ENCODE assay signal across 14 cellular contexts in genomic region chr7:107938448-107939250, GRCh38. TPM values are rescaled to one million over a fixed set of nuclear protein-coding genes. Genes with fewer than 3 reads are reported as not detected.
DNase-seq lines count a peak whose midpoint lies in the region; ATAC-seq and TF ChIP-seq lines count a peak whose summit lies in the region.
"Had no signal": no experiment of that assay in that cellular context is flagged by ENCODE, and none has a peak within 500 bp of the region (broad histone marks: within the 10 kb centered on the region; RNA-seq: fewer than 3 reads in every experiment).

No MANE protein-coding gene starts in this region.

- intact Hi-C loops in Right ventricle myocardium inferior (cut with DNase I) (no loop called here), cardiac septum (cut with DNase I) (loop anchor here (5.0 kb wide), 1 partner anchor 64 kb away; the partner anchor contains the start of gene LAMB1), ovary (cut with DNase I) (no loop called here), posterior cingulate gyrus (cut with DNase I) (no loop called here)

- no peaks in the 10 kb centered on the region for H3K36me3 ChIP-seq in ovary

- peak; percentile 74 for ATAC-seq in Right ventricle myocardium inferior
- ATAC-seq in foreskin keratinocyte = peak; percentile 66
- no peak for ATAC-seq in GM19035 (IDR thresholded peaks at IDR 0.05; ENCODE audit: unreplicated experiment)
- ATAC-seq: A549; activated naive CD4-positive, alpha-beta T cell treated with anti-CD3 and anti-CD28 coated beads, Interleukin-2, amount 50 U/mL, for 72 hours had no signal

- no peak for TF ChIP-seq EP300 in ovary (IDR thresholded peaks at IDR 0.05)

- H3K4me3 ChIP-seq in ovary = no peak overlapping the region
- H3K4me3 ChIP-seq: A549 had no signal

- no peak for TF ChIP-seq POLR2A in ovary (IDR thresholded peaks at IDR 0.05)

- DNase-seq in Right ventricle myocardium inferior (ENCODE audit: missing footprints) = no peak
- DNase-seq in cardiac septum (ENCODE audit: low spot score) = no peak
- peak in 1 of 2 donors; percentile 70 for DNase-seq in foreskin keratinocyte
- DNase-seq in ovary = peak; percentile 54 to 69 (median 62)
- no peak for DNase-seq in LoVo (ENCODE audit: low spot score)
- DNase-seq in NCI-H69 (lab: John Stamatoyannopoulos, UW) = no peak
- no peak for DNase-seq in posterior cingulate gyrus
- DNase-seq: activated CD4-positive, alpha-beta T cell treated with anti-CD3 and anti-CD28 coated beads, Interleukin-2, amount 50 U/mL, for 48 hours; DND-41; erythroblast; KG1 had no signal

- WGBS in ovary, 3 donors = 16 to 20% (median 19%) methylated on average over 6 of the region's 6 CpGs

- H3K4me1 ChIP-seq in foreskin keratinocyte (peaks cover 45% of the 10 kb centered on the region), ovary (ENCODE audit: insufficient read depth) (peaks cover 16% of the 10 kb centered on the region)

- H3K27ac ChIP-seq in foreskin keratinocyte (peak overlapping the region; percentile 27), ovary (peak overlapping the region in 1 of 2 donors; percentile 17)

- TF ChIP-seq CTCF in foreskin keratinocyte (conservative IDR thresholded peaks at IDR 0.05) (no peak), ovary (IDR thresholded peaks at IDR 0.05) (no peak)

- H3K27me3 ChIP-seq in foreskin keratinocyte (no peaks in the 10 kb centered on the region), ovary (no peaks in the 10 kb centered on the region)

- no peaks in the 10 kb centered on the region for H3K9me3 ChIP-seq in ovary
- H3K9me3 ChIP-seq: A549 had no signal

RNA-seq across cellular contexts. Expression of gene DLD, which starts 47.7 kb away (rescaled TPM):
- 288 TPM for total RNA-seq in Right ventricle myocardium inferior
- 299 TPM for total RNA-seq in cardiac septum
- 69.8 and 75.2 TPM in 2 replicates for total RNA-seq in foreskin keratinocyte
- polyA plus RNA-seq in foreskin keratinocyte = 34.9 and 46.2 TPM in 2 replicates
- total RNA-seq in ovary = 10 to 100 TPM; 35.4 to 72.1 (median 49.7) TPM
- 10 to 100 TPM; 41.1 to 92.9 TPM for polyA plus RNA-seq in ovary

Comparison
In these comparisons a context has a peak if more than half of its experiments do, and no peak if none do; other contexts are left out.
1. DNase-seq: peak in ovary (5 of 5); none in Right ventricle myocardium inferior (single experiment), cardiac septum (single experiment), LoVo (single experiment), NCI-H69 (single experiment) and posterior cingulate gyrus (0 of 10).